ENCODE assay signal across 7 cellular contexts in genomic region chr3:134667956-134668355, GRCh38. TPM values are rescaled to one million over a fixed set of nuclear protein-coding genes. Genes with fewer than 3 reads are reported as not detected.
"Had no signal": no experiment of that assay in that cellular context is flagged by ENCODE, and none has a peak within 500 bp of the region (broad histone marks: within the 10 kb centered on the region; RNA-seq: fewer than 3 reads in every experiment).

No MANE protein-coding gene starts in this region.

- H3K27ac ChIP-seq: GM23248 had no signal

- FAIRE-seq: HTR-8/SVneo had no signal

- H3K4me3 ChIP-seq: GM23248 had no signal

- DNase-seq: GM23248, GOT3, H9, HCEC 1CT, IMR-90 had no signal

- H3K4me3 Mint-ChIP-seq: H9 had no signal

RNA-seq across cellular contexts. Expression of gene KY, which starts 17.1 kb away (rescaled TPM):
- total RNA-seq: H9, HT-29 had no signal
